8 cellular contexts compared by ENCODE assay signal in the genomic region with DNA sequence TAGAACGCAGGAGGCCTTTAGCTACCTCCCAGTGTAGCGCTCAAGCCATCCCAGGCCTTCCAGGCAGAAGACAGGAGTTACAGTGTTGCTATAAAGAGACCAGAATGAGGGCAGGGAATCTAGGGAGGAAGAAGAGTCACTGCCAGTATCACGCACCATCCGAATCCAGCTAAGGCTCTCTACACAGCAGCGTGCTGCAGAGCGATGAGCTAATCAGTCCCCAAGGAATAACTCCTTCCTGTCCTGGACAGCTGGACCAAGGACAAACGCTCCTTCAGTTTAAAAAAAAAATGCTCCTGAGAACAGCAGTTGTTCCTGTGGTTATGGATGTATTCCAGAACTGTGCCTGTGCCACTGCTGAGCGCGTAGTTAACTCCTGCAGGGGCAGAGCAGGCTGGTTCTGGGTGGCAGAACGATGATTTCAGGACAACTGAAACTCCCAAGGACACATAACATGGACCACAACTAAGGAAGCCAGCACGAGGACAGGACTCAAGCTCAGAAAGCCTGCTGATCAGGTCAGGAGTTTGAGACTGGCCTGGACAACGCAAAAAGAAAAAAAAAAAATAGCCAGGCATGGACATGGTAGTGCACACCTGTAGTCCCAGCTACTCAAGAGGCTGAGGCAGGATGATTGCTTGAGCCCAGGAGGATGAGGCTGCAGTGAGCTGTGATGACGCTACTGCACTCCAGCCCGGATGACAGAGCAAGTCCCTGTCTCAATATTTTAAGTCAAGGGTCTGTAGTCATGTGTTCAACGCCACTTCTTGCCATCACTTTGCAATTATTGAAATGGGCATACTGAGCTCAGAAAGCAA. TPM values are rescaled to one million over a fixed set of nuclear protein-coding genes. Genes with fewer than 3 reads are reported as not detected.
DNase-seq lines count a peak whose midpoint lies in the region; ATAC-seq and TF ChIP-seq lines count a peak whose summit lies in the region.

No MANE protein-coding gene starts in this region.

- H3K79me2 ChIP-seq in MM.1S (ENCODE audit: low read length) = peaks cover 54% of the 10 kb centered on the region

- H3K27me3 Mint-ChIP-seq in activated T-cell treated with anti-CD3 and anti-CD28 coated beads, Interleukin-2, amount 50 U/mL, for 24 hours = no peaks in the 10 kb centered on the region

- no peak overlapping the region for H3K4me2 ChIP-seq in MM.1S (ENCODE audit: low read depth, low read length)

- H3K36me3 ChIP-seq in ascending aorta (peaks cover 11 to 12% of the 10 kb centered on the region in 2 donors), urinary bladder (ENCODE audit: insufficient read depth) (peaks cover 3% of the 10 kb centered on the region), MM.1S (replicated peaks; ENCODE audit: insufficient read depth, low read length) (no peaks in the 10 kb centered on the region)

- H2AFZ ChIP-seq in MM.1S (ENCODE audit: low read length) = no peak overlapping the region

- WGBS in urinary bladder = 31% methylated on average over 15 of the region's 15 CpGs

- intact Hi-C loops in ascending aorta (cut with DNase I) = loop anchor here (5.0 kb wide), 4 partner anchors 109 to 336 kb away; partner anchors contain the start of genes ING4 and PTMS

- no peaks in the 10 kb centered on the region for H3K9me3 Mint-ChIP-seq in activated T-cell treated with anti-CD3 and anti-CD28 coated beads, Interleukin-2, amount 50 U/mL, for 24 hours

- peaks cover 50% of the 10 kb centered on the region for H3K4me1 Mint-ChIP-seq in activated T-cell treated with anti-CD3 and anti-CD28 coated beads, Interleukin-2, amount 50 U/mL, for 24 hours (ENCODE audit: low read depth)

- peaks cover 11% of the 10 kb centered on the region for H3F3A ChIP-seq in MM.1S (ENCODE audit: insufficient read depth, low read length)

- no peaks in the 10 kb centered on the region for H3K9me2 ChIP-seq in MM.1S (replicated peaks; ENCODE audit: insufficient read depth, low read length)

- peak overlapping the region; percentile 70 to 82 for H3K4me3 ChIP-seq in ascending aorta
- H3K4me3 ChIP-seq in urinary bladder (ENCODE audit: low read depth, low read length) = no peak overlapping the region
- H3K4me3 ChIP-seq in MM.1S (ENCODE audit: low read length) = no peak overlapping the region

- no peak for ATAC-seq in HG02571 (IDR thresholded peaks at IDR 0.05; ENCODE audit: unreplicated experiment)

- no peaks in the 10 kb centered on the region for H4K20me1 ChIP-seq in MM.1S (ENCODE audit: insufficient read depth, low read length)

- H3K27ac ChIP-seq in ascending aorta = peak overlapping the region; percentile 98 to 99
- peak overlapping the region; percentile 13 for H3K27ac ChIP-seq in urinary bladder (ENCODE audit: low read depth)
- no peak overlapping the region for H3K27ac ChIP-seq in MM.1S (ENCODE audit: low read length)

- TF ChIP-seq CTCF in ascending aorta (IDR thresholded peaks at IDR 0.05) = no peak
- TF ChIP-seq CTCF in MM.1S (IDR thresholded peaks at IDR 0.05; ENCODE audit: low read length) = no peak

- no peak for DNase-seq in activated T-cell treated with anti-CD3 and anti-CD28 coated beads, Interleukin-2, amount 50 U/mL, for 24 hours
- no peak for DNase-seq in activated T-cell treated with anti-CD3 and anti-CD28 coated beads for 4 hours
- peak in 1 of 2 donors; percentile 88 for DNase-seq in ascending aorta (ENCODE audit: low spot score in 2 of 2)
- peak; percentile 29 for DNase-seq in left kidney (ENCODE audit: low read depth, low spot score)
- no peak for DNase-seq in SHP77 treated with DMSO at 0.1 percent for 48 hours (lab: John Stamatoyannopoulos, UW)
- DNase-seq in MM.1S = no peak

- peak overlapping the region; percentile 60 for H3K4me3 Mint-ChIP-seq in activated T-cell treated with anti-CD3 and anti-CD28 coated beads, Interleukin-2, amount 50 U/mL, for 24 hours

- H3K9ac ChIP-seq in MM.1S (ENCODE audit: low read length) = no peak overlapping the region

- H3K27ac Mint-ChIP-seq in activated T-cell treated with anti-CD3 and anti-CD28 coated beads, Interleukin-2, amount 50 U/mL, for 24 hours = peak overlapping the region; percentile 35

- H3K36me3 Mint-ChIP-seq in activated T-cell treated with anti-CD3 and anti-CD28 coated beads, Interleukin-2, amount 50 U/mL, for 24 hours (ENCODE audit: low read depth) = peaks cover 90% of the 10 kb centered on the region

- H3K27me3 ChIP-seq in ascending aorta = no peaks in the 10 kb centered on the region
- no peaks in the 10 kb centered on the region for H3K27me3 ChIP-seq in MM.1S (replicated peaks; ENCODE audit: insufficient read depth, low read length)

- H3K9me3 ChIP-seq in ascending aorta (no peaks in the 10 kb centered on the region), MM.1S (replicated peaks; ENCODE audit: insufficient read depth, low read length) (no peaks in the 10 kb centered on the region)

- H3K4me1 ChIP-seq in ascending aorta (peaks cover 20 to 58% of the 10 kb centered on the region in 2 donors), urinary bladder (ENCODE audit: insufficient read depth) (no peaks in the 10 kb centered on the region), MM.1S (ENCODE audit: low read length) (0 out of 2 replicates have a peak, but pooled peaks cover 8% of the 10 kb centered on the region)

RNA-seq across cellular contexts. Expression of gene IFFO1, which starts 2.6 kb away (rescaled TPM):
- total RNA-seq in ascending aorta (35.0 TPM), urinary bladder (9.7 TPM)
- 31.4 TPM for polyA plus RNA-seq in urinary bladder

RNA-seq across cellular contexts. Expression of gene NOP2, which starts 14.8 kb away (rescaled TPM):
- total RNA-seq in ascending aorta (77.4 TPM), urinary bladder (9.0 TPM)
- polyA plus RNA-seq in urinary bladder = 18.7 TPM

RNA-seq across cellular contexts. Expression of gene GAPDH, which starts 18.9 kb away (rescaled TPM):
- total RNA-seq in ascending aorta (3,445 TPM), urinary bladder (1,141 TPM)
- 3,231 TPM for polyA plus RNA-seq in urinary bladder

RNA-seq across cellular contexts. Expression of gene CHD4, which starts 53.9 kb away (rescaled TPM):
- total RNA-seq in ascending aorta = 185 TPM
- 142 TPM for total RNA-seq in urinary bladder
- polyA plus RNA-seq in urinary bladder = 135 TPM

RNA-seq across cellular contexts. Expression of gene NCAPD2, which starts 59.4 kb away (rescaled TPM):
- total RNA-seq in ascending aorta (11.7 TPM), urinary bladder (30.2 TPM)
- 19.0 TPM for polyA plus RNA-seq in urinary bladder

Comparison
In these comparisons a context has a peak if more than half of its experiments do, and no peak if none do; other contexts are left out.
1. H3K4me3 ChIP-seq: peak in ascending aorta (2 of 2); none in urinary bladder (single experiment) and MM.1S (single experiment).